ENCODE assay signal across 8 cellular contexts in the genomic region with DNA sequence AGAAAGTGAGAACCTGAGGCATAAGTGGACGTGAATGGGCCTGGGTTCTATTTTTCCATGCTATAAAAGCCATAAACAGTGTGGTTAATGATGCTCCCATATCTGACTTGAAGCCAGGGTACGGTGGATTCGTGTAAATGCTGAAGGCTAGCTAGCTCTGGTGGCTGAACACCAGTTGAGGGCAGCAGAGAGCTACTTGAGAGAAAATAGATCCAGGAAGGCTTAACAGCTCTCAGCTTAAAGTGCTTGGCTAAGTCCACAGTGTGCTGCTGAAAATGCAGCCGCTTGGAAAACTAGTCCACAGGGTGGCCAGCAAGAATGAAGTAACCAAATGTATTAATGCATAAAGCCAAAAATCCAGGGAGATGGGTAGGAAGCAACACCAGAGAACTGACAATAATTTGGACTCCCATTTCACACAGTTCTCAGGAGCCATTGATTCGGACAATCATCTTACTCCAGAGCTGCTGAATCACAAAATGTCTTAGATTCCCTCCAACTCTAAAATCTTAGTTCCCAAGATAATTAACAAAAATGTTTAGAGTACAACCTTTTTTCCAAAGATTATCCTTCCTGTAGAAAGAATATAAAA. TPM values are rescaled to one million over a fixed set of nuclear protein-coding genes. Genes with fewer than 3 reads are reported as not detected.
A peak's percentile ranks its signal among the peaks of the same experiment; 100 is the strongest.
DNase-seq lines count a peak whose midpoint lies in the region; ATAC-seq and TF ChIP-seq lines count a peak whose summit lies in the region.

No MANE protein-coding gene starts in this region.

- intact Hi-C loops in tibial artery (cut with DNase I; ENCODE audit: low total_unique reads): no loop called here

- H3K4me1 ChIP-seq in tibial artery: peaks cover 0 to 10% (median 2%) of the 10 kb centered on the region in 4 donors

- no peaks in the 10 kb centered on the region for H3K36me3 ChIP-seq in tibial artery

- peak; percentile 75 for ATAC-seq in GM21526 (IDR thresholded peaks at IDR 0.05; ENCODE audit: low FRiP score, unreplicated experiment)

- H3K27me3 ChIP-seq in tibial artery: peaks cover 0 to 33% of the 10 kb centered on the region in 2 donors

- TF ChIP-seq CTCF in foreskin fibroblast (IDR thresholded peaks at IDR 0.05; ENCODE audit: low read depth, low read length) (peak; percentile 82), tibial artery (IDR thresholded peaks at IDR 0.05) (peak; percentile 31 to 34)

- DNase-seq in NCI-H1092 (lab: John Stamatoyannopoulos, UW) (peak; percentile 85), NCI-H1092 treated with DMSO at 0.1 percent for 48 hours (lab: John Stamatoyannopoulos, UW) (no peak), LoVo (ENCODE audit: low spot score) (peak; percentile 34), SK-N-DZ (ENCODE audit: low spot score) (peak; percentile 57), foreskin fibroblast (peak in 1 of 2 donors; percentile 71), tibial artery (no peak)
- no peak for DNase-seq in activated effector memory CD4-positive, alpha-beta T cell treated with anti-CD3 and anti-CD28 coated beads, Interleukin-2, amount 50 U/mL, for 16 hours

- H3K4me3 ChIP-seq in foreskin fibroblast (ENCODE audit: low read depth in 1 of 2, low read length in 2 of 2): no peak overlapping the region
- H3K4me3 ChIP-seq in tibial artery: no peak overlapping the region

- H3K9me3 ChIP-seq in tibial artery: peaks cover 0 to 6% (median 0%) of the 10 kb centered on the region in 3 donors

- no peak overlapping the region for H3K27ac ChIP-seq in tibial artery

RNA-seq across cellular contexts. Expression of a gene that starts 15.0 kb away (rescaled TPM):
- not detected in 2 replicates for polyA plus RNA-seq in SK-N-DZ (2014; cell fraction: cytosol; rRNA removed)
- 0.07 and 0.14 TPM in 2 replicates for polyA plus RNA-seq in SK-N-DZ (2014; cell fraction: nucleus; rRNA removed)

Comparison
In these comparisons a context has a peak if more than half of its experiments do, and no peak if none do; other contexts are left out.
1. DNase-seq: peak in NCI-H1092 (single experiment), LoVo (single experiment) and SK-N-DZ (single experiment); none in NCI-H1092 treated with DMSO at 0.1 percent for 48 hours (single experiment), tibial artery (0 of 2) and activated effector memory CD4-positive, alpha-beta T cell treated with anti-CD3 and anti-CD28 coated beads, Interleukin-2, amount 50 U/mL, for 16 hours (single experiment).